Comparison of ENCODE assay signal across 33 cellular contexts in genomic region chr10:131548176-131548575, GRCh38.
"Had no signal": no experiment of that assay in that cellular context is flagged by ENCODE, and none has a peak within 500 bp of the region (broad histone marks: within the 10 kb centered on the region; RNA-seq: fewer than 3 reads in every experiment).

No MANE protein-coding gene starts in this region.

- H3K27me3 ChIP-seq: MG63 had no signal

- H3K27ac ChIP-seq: KMS-11 had no signal

- H3K4me3 ChIP-seq: MG63 had no signal

- H3K9me3 ChIP-seq: MG63 had no signal

- DNase-seq: Karpas-422, Kasumi-1, MG63, MM.1S, NCI-H1048, NCI-H1092, NCI-H1092 treated with DMSO at 0.1 percent for 48 hours, NCI-H1105, NCI-H1105 treated with DMSO at 0.1 percent for 48 hours, NCI-H1417, NCI-H1417 treated with DMSO at 0.1 percent for 48 hours, NCI-H1436, NCI-H1436 treated with DMSO at 0.1 percent for 48 hours, NCI-H146, NCI-H1694, NCI-H1694 treated with DMSO at 0.1 percent for 48 hours, NCI-H187, NCI-H187 treated with DMSO at 0.1 percent for 48 hours, NCI-H1930, NCI-H2029, NCI-H2029 treated with DMSO at 0.1 percent for 48 hours, NCI-H2081, NCI-H2081 treated with DMSO at 0.1 percent for 48 hours, NCI-H2107, NCI-H2171, NCI-H2171 treated with DMSO at 0.1 percent for 48 hours, NCI-H2227 treated with DMSO at 0.1 percent for 48 hours, NCI-H226, NCI-H345, NCI-H446, NCI-H446 treated with DMSO at 0.1 percent for 48 hours, NCI-H510A had no signal

- H3K36me3 ChIP-seq: MG63 had no signal
